ENCODE assay signal across 8 cellular contexts in the genomic region with DNA sequence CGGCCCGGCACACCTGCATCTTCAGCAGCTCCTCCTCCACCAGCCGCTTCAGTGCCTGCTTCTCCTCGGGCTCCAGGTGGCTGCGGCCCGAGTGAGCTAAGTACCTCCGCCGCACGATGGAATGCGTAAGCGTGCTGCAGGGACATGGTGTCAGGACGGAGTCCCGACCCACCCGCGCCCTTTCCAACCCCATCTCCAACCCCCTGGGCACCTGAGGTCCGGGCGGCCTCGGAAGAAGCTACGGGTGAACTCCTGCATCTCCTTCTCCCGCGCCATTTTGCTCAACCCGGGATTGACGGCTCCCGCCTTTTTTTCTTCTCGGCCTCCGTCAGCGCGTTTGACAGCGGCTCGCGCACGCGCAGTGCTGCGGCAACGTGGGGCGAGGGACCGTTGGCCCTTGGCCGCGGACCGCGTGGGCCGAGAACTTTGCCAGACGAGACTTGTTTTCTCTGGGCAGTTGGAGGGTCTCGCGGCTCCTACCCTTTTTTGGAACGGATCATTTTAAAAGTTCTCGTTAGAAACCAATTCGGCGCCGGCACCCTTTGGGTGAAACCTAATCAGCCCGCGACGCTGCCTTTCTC. TPM values are rescaled to one million over a fixed set of nuclear protein-coding genes. Genes with fewer than 3 reads are reported as not detected.
A peak's percentile ranks its signal among the peaks of the same experiment; 100 is the strongest.
DNase-seq lines count a peak whose midpoint lies in the region; TF ChIP-seq lines count a peak whose summit lies in the region.

A gene with protein sequence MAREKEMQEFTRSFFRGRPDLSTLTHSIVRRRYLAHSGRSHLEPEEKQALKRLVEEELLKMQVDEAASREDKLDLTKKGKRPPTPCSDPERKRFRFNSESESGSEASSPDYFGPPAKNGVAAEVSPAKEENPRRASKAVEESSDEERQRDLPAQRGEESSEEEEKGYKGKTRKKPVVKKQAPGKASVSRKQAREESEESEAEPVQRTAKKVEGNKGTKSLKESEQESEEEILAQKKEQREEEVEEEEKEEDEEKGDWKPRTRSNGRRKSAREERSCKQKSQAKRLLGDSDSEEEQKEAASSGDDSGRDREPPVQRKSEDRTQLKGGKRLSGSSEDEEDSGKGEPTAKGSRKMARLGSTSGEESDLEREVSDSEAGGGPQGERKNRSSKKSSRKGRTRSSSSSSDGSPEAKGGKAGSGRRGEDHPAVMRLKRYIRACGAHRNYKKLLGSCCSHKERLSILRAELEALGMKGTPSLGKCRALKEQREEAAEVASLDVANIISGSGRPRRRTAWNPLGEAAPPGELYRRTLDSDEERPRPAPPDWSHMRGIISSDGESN (minus strand): TSS at position 288 of the 581 bp plus-strand sequence. CDS start 12 bp downstream, at position 276.

- H3K27me3 ChIP-seq in H7 (ENCODE audit: control insufficient read depth, insufficient read depth, low read length), result no peaks in the 10 kb centered on the region
- no peaks in the 10 kb centered on the region for H3K27me3 ChIP-seq in MM.1S (replicated peaks; ENCODE audit: insufficient read depth, low read length)
- no peaks in the 10 kb centered on the region for H3K27me3 ChIP-seq in SJCRH30
- H3K27me3 ChIP-seq in neural progenitor cell, result no peaks in the 10 kb centered on the region

- H3K27me3 Mint-ChIP-seq in neural progenitor cell (ENCODE audit: insufficient read depth, low read depth), result peaks cover 11% of the 10 kb centered on the region

- H4K20me1 ChIP-seq in MM.1S (ENCODE audit: insufficient read depth, low read length), result no peaks in the 10 kb centered on the region
- no peaks in the 10 kb centered on the region for H4K20me1 ChIP-seq in neural progenitor cell (ENCODE audit: low read depth)

- TF ChIP-seq CTCF in MM.1S (IDR thresholded peaks at IDR 0.05; ENCODE audit: low read length) (no peak), foreskin fibroblast (IDR thresholded peaks at IDR 0.05; ENCODE audit: low read depth, low read length) (no peak), neural progenitor cell (IDR thresholded peaks at IDR 0.05) (no peak)

- H3K9ac ChIP-seq in ES-I3 (ENCODE audit: low read depth, low read length), result peak within 1 kb of the TSS; percentile 65
- H3K9ac ChIP-seq in MM.1S (ENCODE audit: low read length), result peak within 1 kb of the TSS; percentile 100
- peak within 1 kb of the TSS; percentile 34 for H3K9ac ChIP-seq in neural progenitor cell

- peak within 1 kb of the TSS; percentile 97 for H3K4me3 Mint-ChIP-seq in neural progenitor cell

- H3K27ac Mint-ChIP-seq in neural progenitor cell, result peak within 1 kb of the TSS; percentile 72

- peaks cover 8% of the 10 kb centered on the region for H3K36me3 Mint-ChIP-seq in neural progenitor cell

- peaks cover 13% of the 10 kb centered on the region; the same call in 1 of the 2 replicates for H3F3A ChIP-seq in MM.1S (ENCODE audit: insufficient read depth, low read length)
- peaks cover 20% of the 10 kb centered on the region for H3F3A ChIP-seq in neural progenitor cell (ENCODE audit: low read depth)

- H3K9me3 ChIP-seq in ES-I3 (ENCODE audit: control insufficient read depth, insufficient read depth, low read length) (no peaks in the 10 kb centered on the region), MM.1S (replicated peaks; ENCODE audit: insufficient read depth, low read length) (no peaks in the 10 kb centered on the region), SJCRH30 (replicated peaks) (no peaks in the 10 kb centered on the region), neural progenitor cell (ENCODE audit: low read depth) (no peaks in the 10 kb centered on the region)

- H3K4me1 Mint-ChIP-seq in neural progenitor cell, result peaks cover 26% of the 10 kb centered on the region

- H3K4me3 ChIP-seq in H7 (ENCODE audit: insufficient read depth, low read depth, low read length), result peak within 1 kb of the TSS; percentile 81
- H3K4me3 ChIP-seq in MM.1S (ENCODE audit: low read length), result peak within 1 kb of the TSS; percentile 98
- peak within 1 kb of the TSS; percentile 73 for H3K4me3 ChIP-seq in SJCRH30
- peak within 1 kb of the TSS; percentile 98 to 99 for H3K4me3 ChIP-seq in foreskin fibroblast (ENCODE audit: low read depth in 1 of 2, low read length in 2 of 2)
- peak within 1 kb of the TSS; percentile 80 for H3K4me3 ChIP-seq in neural progenitor cell

- peak; percentile 95 for DNase-seq in H7
- DNase-seq in MM.1S, result peak; percentile 92
- DNase-seq in SJCRH30, result peak; percentile 85 to 87
- DNase-seq in activated gamma-delta T cell (lab: John Stamatoyannopoulos, UW), result peak; percentile 75
- DNase-seq in foreskin fibroblast, result peak; percentile 64 to 89
- DNase-seq in neural progenitor cell (ENCODE audit: low spot score), result peak; percentile 94
- peak; percentile 67 for DNase-seq in stromal cell of bone marrow (ENCODE audit: low read depth)

- no peaks in the 10 kb centered on the region for H3K9me2 ChIP-seq in MM.1S (replicated peaks; ENCODE audit: insufficient read depth, low read length)

- H3K36me3 ChIP-seq in ES-I3 (ENCODE audit: insufficient read depth, low read length) (peaks cover 4% of the 10 kb centered on the region; the same call in 1 of the 2 replicates), H7 (replicated peaks; ENCODE audit: control insufficient read depth, insufficient read depth, low read length) (peaks cover 4% of the 10 kb centered on the region), MM.1S (replicated peaks; ENCODE audit: insufficient read depth, low read length) (0 out of 2 replicates have a peak, but pooled peaks cover 2% of the 10 kb centered on the region), SJCRH30 (peaks cover 5% of the 10 kb centered on the region), neural progenitor cell (no peaks in the 10 kb centered on the region)

- H3K4me2 ChIP-seq in MM.1S (ENCODE audit: low read depth, low read length) (peak within 1 kb of the TSS; percentile 99), neural progenitor cell (peak within 1 kb of the TSS; percentile 78)

- no peaks in the 10 kb centered on the region for H3K9me3 Mint-ChIP-seq in neural progenitor cell

- H3K27ac ChIP-seq in MM.1S (ENCODE audit: low read length) (peak within 1 kb of the TSS; percentile 99), SJCRH30 (peak within 1 kb of the TSS; percentile 96), neural progenitor cell (peak within 1 kb of the TSS; percentile 32)

- H2AFZ ChIP-seq in MM.1S (ENCODE audit: low read length), result peak within 1 kb of the TSS; percentile 95
- H2AFZ ChIP-seq in neural progenitor cell (replicated peaks), result peak within 1 kb of the TSS; percentile 99

- peaks cover 11% of the 10 kb centered on the region for H3K79me2 ChIP-seq in MM.1S (ENCODE audit: low read length)
- peaks cover 12% of the 10 kb centered on the region for H3K79me2 ChIP-seq in neural progenitor cell (ENCODE audit: low read depth)

- no peaks in the 10 kb centered on the region; the same call in 1 of the 2 replicates for H3K4me1 ChIP-seq in ES-I3 (ENCODE audit: insufficient read depth, low read length)
- peaks cover 12% of the 10 kb centered on the region for H3K4me1 ChIP-seq in MM.1S (ENCODE audit: low read length)
- H3K4me1 ChIP-seq in SJCRH30, result no peaks in the 10 kb centered on the region
- peaks cover 12% of the 10 kb centered on the region for H3K4me1 ChIP-seq in neural progenitor cell

RNA-seq across cellular contexts. Expression of the gene that starts here (rescaled TPM):
- 19.0 and 20.5 TPM in 2 replicates for total RNA-seq in H7 (2014; rRNA removed; shearing (Covaris generic))
- total RNA-seq in SJCRH30 (2014; rRNA removed; shearing (Covaris generic)), result 10.9 and 12.5 TPM in 2 replicates
- total RNA-seq in neural progenitor cell (ENCODE audit: low replicate concordance), result 4.7 and 14.1 TPM in 2 replicates

Comparison
In these comparisons a context has a peak if more than half of its experiments do, and no peak if none do; other contexts are left out.
1. Peak in every context shown above with its lines: DNase-seq, H3K4me3 ChIP-seq and H3K27ac ChIP-seq.
2. H3K9ac ChIP-seq: peak in every context shown above with its lines; median percentile 100 in MM.1S; 65 in ES-I3; 34 in neural progenitor cell.
3. H3K27ac ChIP-seq: peak in every context shown above with its lines; median percentile 99 in MM.1S; 96 in SJCRH30; 32 in neural progenitor cell.